In the genomic region with DNA sequence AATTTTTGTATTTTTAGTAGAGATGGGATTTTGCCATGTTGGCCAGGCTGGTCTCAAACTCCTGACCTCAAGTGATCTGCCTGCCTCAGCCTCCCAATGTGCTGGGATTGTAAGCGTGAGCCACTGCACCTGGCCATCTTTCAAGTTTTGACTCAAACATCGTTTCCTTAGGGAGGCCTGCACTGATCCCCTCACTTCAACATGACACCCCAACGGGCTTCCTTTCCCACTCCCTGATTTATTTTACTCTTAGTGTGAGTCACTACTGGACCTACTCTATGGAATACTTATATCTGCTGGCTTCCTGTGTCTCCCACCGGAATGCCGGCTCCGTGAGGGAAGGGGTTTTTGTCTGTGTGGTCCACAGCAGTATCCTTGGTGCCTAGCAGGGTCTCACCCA, we compare ENCODE assay signal across 22 cellular contexts. TPM values are rescaled to one million over a fixed set of nuclear protein-coding genes. Genes with fewer than 3 reads are reported as not detected.
A peak's percentile ranks its signal among the peaks of the same experiment; 100 is the strongest.
DNase-seq lines count a peak whose midpoint lies in the region; ATAC-seq and TF ChIP-seq lines count a peak whose summit lies in the region.
"Had no signal": no experiment of that assay in that cellular context is flagged by ENCODE, and none has a peak within 500 bp of the region (broad histone marks: within the 10 kb centered on the region; RNA-seq: fewer than 3 reads in every experiment).

No MANE protein-coding gene starts in this region.

- TF ChIP-seq POLR2A in IMR-90 (IDR thresholded peaks at IDR 0.05; ENCODE audit: low read depth, low read length): no peak

- H3K36me3 ChIP-seq in CD4-positive, alpha-beta memory T cell (ENCODE audit: insufficient read depth, low read length): no peaks in the 10 kb centered on the region
- no peaks in the 10 kb centered on the region for H3K36me3 ChIP-seq in IMR-90 (ENCODE audit: control insufficient read depth, insufficient read depth, low read length)
- no peaks in the 10 kb centered on the region for H3K36me3 ChIP-seq in neuronal stem cell (replicated peaks in 1 of 2; ENCODE audit: control insufficient read depth in 2 of 2, insufficient read depth in 2 of 2, low read length in 2 of 2)
- H3K36me3 ChIP-seq: BLaER1 treated with 17β-estradiol and CSF1 and Interleukin-3, amounts not matched to agents 10 nM and 100 nM; SJCRH30 had no signal

- H3K9ac ChIP-seq in IMR-90 (ENCODE audit: low read depth, low read length): no peak overlapping the region
- no peak overlapping the region for H3K9ac ChIP-seq in neuronal stem cell (ENCODE audit: low read depth, low read length, poor library complexity)
- H3K9ac ChIP-seq: BLaER1 treated with 17β-estradiol and CSF1 and Interleukin-3, amounts not matched to agents 10 nM and 100 nM had no signal

- H4K5ac ChIP-seq in IMR-90 (ENCODE audit: low read depth, low read length): no peak overlapping the region

- H4K20me1 ChIP-seq in IMR-90 (ENCODE audit: insufficient read depth, low read length): 0 out of 2 replicates have a peak, but pooled peaks cover 5% of the 10 kb centered on the region
- H4K20me1 ChIP-seq: BLaER1 treated with 17β-estradiol and CSF1 and Interleukin-3, amounts not matched to agents 10 nM and 100 nM had no signal

- H3K4ac ChIP-seq in IMR-90 (ENCODE audit: low read depth, low read length) (no peak overlapping the region), neuronal stem cell (ENCODE audit: low read length) (no peak overlapping the region)

- H4K91ac ChIP-seq in IMR-90 (ENCODE audit: insufficient read depth, low read depth, low read length) (no peak overlapping the region), neuronal stem cell (ENCODE audit: low read depth, low read length, poor library complexity) (no peak overlapping the region)

- no peak overlapping the region for H2BK20ac ChIP-seq in IMR-90 (ENCODE audit: low read depth, low read length)

- TF ChIP-seq RAD21 in IMR-90 (IDR thresholded peaks at IDR 0.05; ENCODE audit: low read length): no peak

- no peak overlapping the region; the same call in 2 of the 3 replicates for H2BK15ac ChIP-seq in IMR-90 (ENCODE audit: low read depth, low read length)
- H2BK15ac ChIP-seq in neuronal stem cell (ENCODE audit: low read length): no peak overlapping the region

- ATAC-seq in IMR-90 (ENCODE audit: low read depth) (0 out of 2 replicates have a peak, but pooled peaks have one; percentile 21), foreskin keratinocyte (no peak), GM21526 (IDR thresholded peaks at IDR 0.05; ENCODE audit: low FRiP score, unreplicated experiment) (no peak)

- no peak for DNase-seq in CD4-positive, alpha-beta memory T cell
- DNase-seq in IMR-90 (peak; percentile 65), neuronal stem cell (ENCODE audit: low spot score) (no peak), glutamatergic neuron (no peak), SKM-1 treated with dmso at 0.1 percent for 144 hours (lab: John Stamatoyannopoulos, UW; ENCODE audit: unreplicated experiment) (no peak), foreskin keratinocyte (no peak)
- DNase-seq: NCI-H69 had no signal

- H2AK9ac ChIP-seq in IMR-90 (replicated peaks; ENCODE audit: low read depth, low read length, poor library complexity): peak overlapping the region; percentile 55

- peak overlapping the region in 6 of 7 donors; percentile 1 to 88 (median 33) for H3K27ac Mint-ChIP-seq in CD4-positive, alpha-beta memory T cell
- H3K27ac Mint-ChIP-seq in brain (peak overlapping the region in 4 of 5 experiments; percentile 38 to 63 (median 54)), glutamatergic neuron (ENCODE audit: unreplicated experiment) (no peak overlapping the region)
- H3K27ac Mint-ChIP-seq: activated CD4-positive, alpha-beta T cell treated with anti-CD3 and anti-CD28 coated beads, Interleukin-2, amount 10 ng/mL, durations not matched to agents 24 days and 14 days; activated naive CD4-positive, alpha-beta T cell treated with anti-CD3 and anti-CD28 coated beads, Interleukin-2, amount 10 ng/mL, durations not matched to agents 7 days and 5 days; activated T-cell treated with anti-CD3 and anti-CD28 coated beads, Interleukin-2, amount 50 U/mL, for 72 hours; dendritic cell treated with granulocyte-macrophage colony-stimulating factor and Interleukin-4, amounts not matched to agents 40 ng/mL and 50 ng/mL, for 4 days; T-helper 2 cell treated with Interferon-gamma antibody and Interleukin-4, amounts not matched to agents 5 μg/mL and 100 μg/mL, for 36 hours had no signal

- H2BK5ac ChIP-seq in IMR-90 (ENCODE audit: low read depth, low read length, poor library complexity, severe bottlenecking) (peak overlapping the region; percentile 53), neuronal stem cell (ENCODE audit: low read length) (no peak overlapping the region)

- H3K9me1 ChIP-seq in IMR-90 (ENCODE audit: insufficient read depth, low read length): no peaks in the 10 kb centered on the region; the same call in 1 of the 2 replicates

- WGBS in IMR-90 (ENCODE audit: extremely low coverage in 2 of 2, insufficient read length in 1 of 2), 2 experiments: no CpG with 5 or more reads among the region's 6 CpGs
- WGBS in neuronal stem cell (ENCODE audit: extremely low coverage in 2 of 2, insufficient read length in 2 of 2, insufficient replicate concordance in 1 of 2), 2 donors: no CpG with 5 or more reads among the region's 6 CpGs

- H3K9me3 Mint-ChIP-seq in CD4-positive, alpha-beta memory T cell: peaks cover 0 to 1% (median 0%) of the 10 kb centered on the region in 8 donors
- peaks cover 0 to 5% (median 0%) of the 10 kb centered on the region in 5 experiments for H3K9me3 Mint-ChIP-seq in brain
- peaks cover 15% of the 10 kb centered on the region for H3K9me3 Mint-ChIP-seq in glutamatergic neuron (ENCODE audit: unreplicated experiment)
- H3K9me3 Mint-ChIP-seq: activated CD4-positive, alpha-beta T cell treated with anti-CD3 and anti-CD28 coated beads, Interleukin-2, amount 10 ng/mL, durations not matched to agents 24 days and 14 days; activated naive CD4-positive, alpha-beta T cell treated with anti-CD3 and anti-CD28 coated beads, Interleukin-2, amount 10 ng/mL, durations not matched to agents 7 days and 5 days; activated T-cell treated with anti-CD3 and anti-CD28 coated beads, Interleukin-2, amount 50 U/mL, for 72 hours; dendritic cell treated with granulocyte-macrophage colony-stimulating factor and Interleukin-4, amounts not matched to agents 40 ng/mL and 50 ng/mL, for 4 days; T-helper 2 cell treated with Interferon-gamma antibody and Interleukin-4, amounts not matched to agents 5 μg/mL and 100 μg/mL, for 36 hours had no signal

- POLR2A ChIA-PET in CD4-positive, alpha-beta memory T cell (lab: Charles Lee; ENCODE audit: partially characterized antibody): interaction anchor here (1.4 kb wide), 1 partner anchor 21 kb away, joined by 3 read pairs; no protein-coding TSS in a partner anchor
- POLR2A ChIA-PET in IMR-90 (lab: Charles Lee; ENCODE audit: unreplicated experiment): no interaction called here

- peaks cover 24% of the 10 kb centered on the region for H3K4me1 ChIP-seq in CD4-positive, alpha-beta memory T cell (ENCODE audit: insufficient read depth, low read length)
- H3K4me1 ChIP-seq in IMR-90 (ENCODE audit: control insufficient read depth, insufficient read depth, low read length): peaks cover 2% of the 10 kb centered on the region; the same call in 1 of the 2 replicates
- peaks cover under 1 to 2% of the 10 kb centered on the region in 2 donors for H3K4me1 ChIP-seq in neuronal stem cell (ENCODE audit: control insufficient read depth in 2 of 2, insufficient read depth in 1 of 2, low read depth in 1 of 2, low read length in 2 of 2)
- no peaks in the 10 kb centered on the region for H3K4me1 ChIP-seq in foreskin keratinocyte
- H3K4me1 ChIP-seq: SJCRH30 had no signal

- H3K14ac ChIP-seq in IMR-90 (replicated peaks; ENCODE audit: low read depth, low read length): no peak overlapping the region
- H3K14ac ChIP-seq in neuronal stem cell (ENCODE audit: low read length): no peak overlapping the region

- no peak overlapping the region for H3K27ac ChIP-seq in CD4-positive, alpha-beta memory T cell (ENCODE audit: low read depth, low read length)
- 0 out of 2 replicates have a peak overlapping the region, but pooled peaks have one; percentile 31 for H3K27ac ChIP-seq in IMR-90 (ENCODE audit: insufficient read depth, low read length)
- no peak overlapping the region for H3K27ac ChIP-seq in neuronal stem cell (replicated peaks; ENCODE audit: low read length)
- no peak overlapping the region for H3K27ac ChIP-seq in foreskin keratinocyte
- H3K27ac ChIP-seq: BLaER1 treated with 17β-estradiol and CSF1 and Interleukin-3, amounts not matched to agents 10 nM and 100 nM; SJCRH30; VCaP had no signal

- H2AFZ ChIP-seq in IMR-90 (replicated peaks; ENCODE audit: low read length, poor library complexity): peak overlapping the region; percentile 90
- no peak overlapping the region for H2AFZ ChIP-seq in neuronal stem cell (ENCODE audit: low read length)

- no peaks in the 10 kb centered on the region for H3K9me3 ChIP-seq in CD4-positive, alpha-beta memory T cell (ENCODE audit: control insufficient read depth in 1 of 2, low read length in 2 of 2)
- H3K9me3 ChIP-seq in IMR-90 (ENCODE audit: control insufficient read depth, insufficient read depth, low read length) (no peaks in the 10 kb centered on the region), neuronal stem cell (replicated peaks in 1 of 2; ENCODE audit: control insufficient read depth in 2 of 2, insufficient read depth in 1 of 2, low read depth in 1 of 2, low read length in 2 of 2) (no peaks in the 10 kb centered on the region)
- H3K9me3 ChIP-seq: BLaER1 treated with 17β-estradiol and CSF1 and Interleukin-3, amounts not matched to agents 10 nM and 100 nM; SJCRH30 had no signal

- H3K79me1 ChIP-seq in IMR-90 (ENCODE audit: low read depth in 1 of 2, low read length in 2 of 2): peaks cover 2 to 3% of the 10 kb centered on the region in 2 experiments
- H3K79me1 ChIP-seq in neuronal stem cell (ENCODE audit: low read depth, low read length): no peaks in the 10 kb centered on the region

- H3K4me2 ChIP-seq in IMR-90 (ENCODE audit: low read depth, low read length): peak overlapping the region; percentile 58
- no peak overlapping the region for H3K4me2 ChIP-seq in neuronal stem cell (ENCODE audit: insufficient read depth, low read length, poor library complexity, severe bottlenecking)
- H3K4me2 ChIP-seq: BLaER1 treated with 17β-estradiol and CSF1 and Interleukin-3, amounts not matched to agents 10 nM and 100 nM had no signal

- BruUV-seq in IMR-90 (replicated peaks; lab: Mats Ljungman, UMichigan): no TSS peak

- dilution Hi-C loops in IMR-90 (cut with HindIII; ENCODE audit: low sequenced_read_pairs, unreplicated experiment): no loop called here

- H4K8ac ChIP-seq in IMR-90 (ENCODE audit: low read depth in 2 of 2, low read length in 2 of 2): peak overlapping the region in 1 of 2 experiments; percentile 84; a peak in 1 of 4 replicates
- H4K8ac ChIP-seq in neuronal stem cell (ENCODE audit: low read depth, low read length): no peak overlapping the region

- H2BK120ac ChIP-seq in IMR-90 (ENCODE audit: low read depth, low read length) (no peak overlapping the region), neuronal stem cell (ENCODE audit: low read depth, low read length) (no peak overlapping the region)

- no peak overlapping the region for H2BK12ac ChIP-seq in neuronal stem cell (ENCODE audit: low read length)

- H2AK5ac ChIP-seq in IMR-90 (ENCODE audit: low read depth, low read length): no peak overlapping the region
- peak overlapping the region; percentile 40 for H2AK5ac ChIP-seq in neuronal stem cell (ENCODE audit: low read depth, low read length)

- H3K27me3 ChIP-seq in CD4-positive, alpha-beta memory T cell (ENCODE audit: insufficient read depth, low read length): no peaks in the 10 kb centered on the region
- H3K27me3 ChIP-seq in IMR-90 (ENCODE audit: control insufficient read depth, insufficient read depth, low read length): no peaks in the 10 kb centered on the region; the same call in 1 of the 2 replicates
- H3K27me3 ChIP-seq in neuronal stem cell (ENCODE audit: control insufficient read depth in 3 of 3, insufficient read depth in 3 of 3, low read depth in 1 of 3, low read length in 3 of 3): peaks cover 0 to 4% (median 0%) of the 10 kb centered on the region in 3 experiments
- H3K27me3 ChIP-seq in foreskin keratinocyte: peaks cover 4% of the 10 kb centered on the region
- H3K27me3 ChIP-seq: BLaER1 treated with 17β-estradiol and CSF1 and Interleukin-3, amounts not matched to agents 10 nM and 100 nM; SJCRH30 had no signal

- peaks cover 0 to 5% of the 10 kb centered on the region in 2 donors for H3K36me3 Mint-ChIP-seq in CD4-positive, alpha-beta memory T cell
- H3K36me3 Mint-ChIP-seq in brain (no peaks in the 10 kb centered on the region), glutamatergic neuron (ENCODE audit: unreplicated experiment) (peaks cover 2% of the 10 kb centered on the region)

- no peak overlapping the region for H3K56ac ChIP-seq in IMR-90 (ENCODE audit: extremely low read depth, insufficient read depth, low read length)

- no peak overlapping the region for H3K4me3 Mint-ChIP-seq in CD4-positive, alpha-beta memory T cell
- H3K4me3 Mint-ChIP-seq in brain: peak overlapping the region in 1 of 5 experiments; percentile 72
- no peak overlapping the region for H3K4me3 Mint-ChIP-seq in glutamatergic neuron (ENCODE audit: unreplicated experiment)
- H3K4me3 Mint-ChIP-seq: activated CD4-positive, alpha-beta T cell treated with anti-CD3 and anti-CD28 coated beads, Interleukin-2, amount 10 ng/mL, durations not matched to agents 24 days and 14 days; activated naive CD4-positive, alpha-beta T cell treated with anti-CD3 and anti-CD28 coated beads, Interleukin-2, amount 10 ng/mL, durations not matched to agents 7 days and 5 days; dendritic cell treated with granulocyte-macrophage colony-stimulating factor and Interleukin-4, amounts not matched to agents 40 ng/mL and 50 ng/mL, for 4 days; T-helper 2 cell treated with Interferon-gamma antibody and Interleukin-4, amounts not matched to agents 5 μg/mL and 100 μg/mL, for 36 hours had no signal

- H3K18ac ChIP-seq in IMR-90 (ENCODE audit: low read depth, low read length) (no peak overlapping the region), neuronal stem cell (ENCODE audit: low read length) (no peak overlapping the region)

- intact Hi-C loops in CD4-positive, alpha-beta memory T cell (cut with micrococcal nuclease): loop anchor here (1.0 kb wide), 1 partner anchor 35 kb away; no protein-coding TSS in a partner anchor
- intact Hi-C loops in IMR-90 (cut with micrococcal nuclease): loop anchor here (1.0 to 5.0 kb wide), 2 partner anchors 27 to 217 kb away; a partner anchor contains a TSS

- no peak overlapping the region for H3K23ac ChIP-seq in IMR-90 (ENCODE audit: low read depth, low read length)
- H3K23ac ChIP-seq in neuronal stem cell (ENCODE audit: low read depth, low read length, poor library complexity): no peak overlapping the region

- peaks cover 12 to 31% (median 20%) of the 10 kb centered on the region in 4 donors for H3K4me1 Mint-ChIP-seq in CD4-positive, alpha-beta memory T cell
- H3K4me1 Mint-ChIP-seq in brain: peaks cover 3% of the 10 kb centered on the region
- H3K4me1 Mint-ChIP-seq in glutamatergic neuron (ENCODE audit: low read depth, unreplicated experiment): peaks cover 3% of the 10 kb centered on the region

- peaks cover 1 to 2% of the 10 kb centered on the region in 2 donors for H3K27me3 Mint-ChIP-seq in CD4-positive, alpha-beta memory T cell
- H3K27me3 Mint-ChIP-seq in brain: peaks cover 8% of the 10 kb centered on the region
- peaks cover 6% of the 10 kb centered on the region for H3K27me3 Mint-ChIP-seq in glutamatergic neuron (ENCODE audit: unreplicated experiment)

- H3K4me3 ChIP-seq in CD4-positive, alpha-beta memory T cell (ENCODE audit: low read length in 2 of 2): no peak overlapping the region
- H3K4me3 ChIP-seq in IMR-90 (ENCODE audit: insufficient read depth, low read depth, low read length) (no peak overlapping the region), neuronal stem cell (ENCODE audit: low read length in 2 of 2) (no peak overlapping the region)
- H3K4me3 ChIP-seq: BLaER1 treated with 17β-estradiol and CSF1 and Interleukin-3, amounts not matched to agents 10 nM and 100 nM; K562; lung; SJCRH30 had no signal

- CTCF ChIA-PET in CD4-positive, alpha-beta memory T cell (lab: Charles Lee; ENCODE audit: partially characterized antibody): interaction anchor here (0.8 to 3.4 kb wide), 10 partner anchors 10 to 1983 kb away, joined by 3 to 19 read pairs (median 4); a partner anchor contains a TSS
- CTCF ChIA-PET in IMR-90 (lab: Yijun Ruan, JAX): interaction anchor here (1.3 kb wide), 1 partner anchor 27 kb away, joined by 6 read pairs; no protein-coding TSS in a partner anchor

- in situ Hi-C loops in IMR-90 (cut with MboI; ENCODE audit: low sequenced_read_pairs): no loop called here

- TF ChIP-seq CTCF in IMR-90 (conservative IDR thresholded peaks at IDR 0.05; ENCODE audit: low read depth, low read length) (no peak), brain (conservative IDR thresholded peaks at IDR 0.05) (no peak), glutamatergic neuron (IDR thresholded peaks at IDR 0.05; ENCODE audit: partially characterized antibody, unreplicated experiment) (no peak), foreskin keratinocyte (conservative IDR thresholded peaks at IDR 0.05) (no peak)

RNA-seq across cellular contexts. Expression of a gene that starts 4.5 kb away (rescaled TPM):
- 10 to 100 TPM; 66.0 to 67.2 TPM for total RNA-seq in CD4-positive, alpha-beta memory T cell
- 1 to 10 TPM in 1 of 2 donors, under 1 TPM in 1; 0.59 to 2.2 TPM for polyA plus RNA-seq in CD4-positive, alpha-beta memory T cell
- total RNA-seq in IMR-90 (2012; rRNA removed) (2.8 and 3.4 TPM in 2 replicates), glutamatergic neuron (ENCODE audit: unreplicated experiment) (87.6 TPM), foreskin keratinocyte (not detected in 2 replicates)
- polyA plus RNA-seq in IMR-90 (2012; rRNA removed) (11.5 and 15.1 TPM in 2 replicates), brain (ENCODE audit: insufficient read depth, low read depth, low replicate concordance) (2.6 TPM), foreskin keratinocyte (not detected in 2 replicates)
- 5.2 and 8.3 TPM in 2 replicates for polyA plus RNA-seq in IMR-90 (2012; cell fraction: cytosol; rRNA removed)
- 168 and 325 TPM in 2 replicates for polyA plus RNA-seq in IMR-90 (2012; cell fraction: nucleus; rRNA removed; ENCODE audit: low replicate concordance)
- 5.3 TPM for polyA plus RNA-seq in neuronal stem cell (2013, experiment 1 of 2)
- polyA plus RNA-seq in neuronal stem cell (2013, experiment 2 of 2): 4.6 TPM
- total RNA-seq: SJCRH30 had no signal

RNA-seq across cellular contexts. Expression of a gene that starts 15.4 kb away (rescaled TPM):
- not detected for total RNA-seq in CD4-positive, alpha-beta memory T cell
- polyA plus RNA-seq in CD4-positive, alpha-beta memory T cell: not detected
- total RNA-seq in IMR-90 (2012; rRNA removed) (not detected in 2 replicates), glutamatergic neuron (ENCODE audit: unreplicated experiment) (not detected), foreskin keratinocyte (not detected in 2 replicates)
- polyA plus RNA-seq in IMR-90 (2012; rRNA removed) (not detected in 2 replicates), brain (ENCODE audit: insufficient read depth, low read depth, low replicate concordance) (not detected), foreskin keratinocyte (not detected in 2 replicates)
- not detected in 2 replicates for polyA plus RNA-seq in IMR-90 (2012; cell fraction: cytosol; rRNA removed)
- polyA plus RNA-seq in IMR-90 (2012; cell fraction: nucleus; rRNA removed; ENCODE audit: low replicate concordance): not detected in 2 replicates
- not detected for polyA plus RNA-seq in neuronal stem cell (2013, experiment 1 of 2)
- polyA plus RNA-seq in neuronal stem cell (2013, experiment 2 of 2): not detected
- total RNA-seq: activated CD4-positive, alpha-beta T cell treated with anti-CD3 and anti-CD28 coated beads, Interleukin-2, amount 10 ng/mL, durations not matched to agents 24 days and 14 days; activated T-cell treated with anti-CD3 and anti-CD28 coated beads, Interleukin-2, amount 50 U/mL, for 72 hours; K562; lung; SJCRH30; urinary bladder had no signal
- polyA plus RNA-seq: AG04450, K562, lung, small intestine, urinary bladder had no signal

RNA-seq across cellular contexts. Expression of a gene that starts 37.8 kb away (rescaled TPM):
- total RNA-seq in CD4-positive, alpha-beta memory T cell: 100 to 1,000 TPM; 329 to 359 TPM
- polyA plus RNA-seq in CD4-positive, alpha-beta memory T cell: 100 to 1,000 TPM in 1 of 2 donors, 10 to 100 TPM in 1; 35.9 to 112 TPM
- total RNA-seq in IMR-90 (2012; rRNA removed) (under 0.01 and 0.18 TPM in 2 replicates), glutamatergic neuron (ENCODE audit: unreplicated experiment) (0.10 TPM), foreskin keratinocyte (0.07 and 0.11 TPM in 2 replicates)
- polyA plus RNA-seq in IMR-90 (2012; rRNA removed) (0.14 TPM in 2 replicates), brain (ENCODE audit: insufficient read depth, low read depth, low replicate concordance) (2.4 TPM), foreskin keratinocyte (0.10 and 0.17 TPM in 2 replicates)
- polyA plus RNA-seq in IMR-90 (2012; cell fraction: cytosol; rRNA removed): 0.19 and 0.21 TPM in 2 replicates
- polyA plus RNA-seq in IMR-90 (2012; cell fraction: nucleus; rRNA removed; ENCODE audit: low replicate concordance): 0.32 and 0.54 TPM in 2 replicates
- polyA plus RNA-seq in neuronal stem cell (2013, experiment 1 of 2): 0.11 TPM
- 0.11 TPM for polyA plus RNA-seq in neuronal stem cell (2013, experiment 2 of 2)

Comparison
In these comparisons a context has a peak if more than half of its experiments do, and no peak if none do; other contexts are left out.
1. RNA of a gene that starts 4.5 kb away (total RNA-seq): 87.6 TPM in glutamatergic neuron (single experiment) and 66.0 to 67.2 TPM in CD4-positive, alpha-beta memory T cell; 2.8 to 3.4 TPM in IMR-90 and not detected in foreskin keratinocyte; every median in the first group is over 10 times any median in the second.
2. RNA of a gene that starts 37.8 kb away (total RNA-seq): 329 to 359 TPM in CD4-positive, alpha-beta memory T cell; under 0.01 to 0.18 TPM in IMR-90, 0.07 to 0.11 TPM in foreskin keratinocyte and 0.10 TPM in glutamatergic neuron (single experiment); every median in the first group is over 100 times any median in the second.